Comparison of ENCODE assay signal across 19 cellular contexts in genomic region chr15:31079519-31079918, GRCh38. TPM values are rescaled to one million over a fixed set of nuclear protein-coding genes. Genes with fewer than 3 reads are reported as not detected.
DNase-seq lines count a peak whose midpoint lies in the region; ATAC-seq and TF ChIP-seq lines count a peak whose summit lies in the region.
"Had no signal": no experiment of that assay in that cellular context is flagged by ENCODE, and none has a peak within 500 bp of the region (broad histone marks: within the 10 kb centered on the region; RNA-seq: fewer than 3 reads in every experiment).

No MANE protein-coding gene starts in this region.

- ATAC-seq in lower lobe of right lung (peak; percentile 31 to 55), GM21717 (IDR thresholded peaks at IDR 0.05; ENCODE audit: unreplicated experiment) (no peak), GM21825 (IDR thresholded peaks at IDR 0.05; ENCODE audit: unreplicated experiment) (no peak)
- ATAC-seq: SK-N-SH treated with all-trans-retinoic acid at 6 μM for 48 hours had no signal

- H3K9me3 ChIP-seq in HUES64 (ENCODE audit: insufficient read depth, low read depth, low read length) (no peaks in the 10 kb centered on the region), endodermal cell (ENCODE audit: control insufficient read depth, low read length) (no peaks in the 10 kb centered on the region), lower lobe of right lung (no peaks in the 10 kb centered on the region)
- H3K9me3 ChIP-seq: colonic mucosa, transverse colon had no signal

- H3K4me3 Mint-ChIP-seq in endodermal cell = no peak overlapping the region
- H3K4me3 Mint-ChIP-seq: neural progenitor cell had no signal

- H3K27ac Mint-ChIP-seq in endodermal cell = no peak overlapping the region
- H3K27ac Mint-ChIP-seq: neural progenitor cell had no signal

- H3K36me3 ChIP-seq in HUES64 (ENCODE audit: insufficient read depth, low read length) (no peaks in the 10 kb centered on the region), endodermal cell (ENCODE audit: control insufficient read depth, insufficient read depth, low read length) (no peaks in the 10 kb centered on the region), lower lobe of right lung (no peaks in the 10 kb centered on the region)
- H3K36me3 ChIP-seq: colonic mucosa, neural progenitor cell, transverse colon had no signal

- H3K4me1 Mint-ChIP-seq in endodermal cell = peaks cover 17% of the 10 kb centered on the region

- H3K27ac ChIP-seq in HUES64 (ENCODE audit: low read depth, low read length) = peak overlapping the region; percentile 92; the same call in 1 of the 2 replicates
- no peak overlapping the region for H3K27ac ChIP-seq in endodermal cell (ENCODE audit: low read depth, low read length)
- no peak overlapping the region for H3K27ac ChIP-seq in lower lobe of right lung
- H3K27ac ChIP-seq: colonic mucosa, hepatocyte, neural progenitor cell, transverse colon had no signal

- H3K36me3 Mint-ChIP-seq in endodermal cell (ENCODE audit: low read depth) = no peaks in the 10 kb centered on the region
- H3K36me3 Mint-ChIP-seq: neural progenitor cell had no signal

- H3K4me3 ChIP-seq in HUES64 (ENCODE audit: low read length) (peak overlapping the region; percentile 38; the same call in 1 of the 2 replicates), endodermal cell (ENCODE audit: low read length) (no peak overlapping the region), lower lobe of right lung (no peak overlapping the region)
- H3K4me3 ChIP-seq: colonic mucosa, hepatocyte, K562, neural progenitor cell, transverse colon had no signal

- H3K4me1 ChIP-seq in HUES64 (ENCODE audit: insufficient read depth, low read length) = peaks cover 61% of the 10 kb centered on the region
- H3K4me1 ChIP-seq in endodermal cell (ENCODE audit: control insufficient read depth, insufficient read depth, low read length) = no peaks in the 10 kb centered on the region
- peaks cover 22% of the 10 kb centered on the region for H3K4me1 ChIP-seq in lower lobe of right lung

- intact Hi-C loops in lower lobe of right lung (cut with DNase I) = no loop called here

- DNase-seq in Daoy (ENCODE audit: low read depth) (peak; percentile 24), endodermal cell (peak; percentile 83), lower lobe of right lung (no peak), amygdala (lab: John Stamatoyannopoulos, UW) (no peak), SIG-M5 treated with dmso at 0.1 percent for 504 hours (lab: John Stamatoyannopoulos, UW; ENCODE audit: unreplicated experiment) (no peak)
- DNase-seq: activated T-cell treated with anti-CD3 and anti-CD28 coated beads, Interleukin-2, amount 50 U/mL, for 48 hours; colonic mucosa; GOT3; NCI-H1436; stimulated activated CD4-positive, alpha-beta T cell treated with anti-CD3 and anti-CD28 coated beads, Interleukin-4, amount 100 ng/mL, for 4 hours; transverse colon had no signal

- H3K9ac ChIP-seq in HUES64 (ENCODE audit: low read depth, low read length) (peak overlapping the region; percentile 42; the same call in 1 of the 2 replicates), endodermal cell (ENCODE audit: extremely low read depth, low read length, poor library complexity, severe bottlenecking) (no peak overlapping the region)
- H3K9ac ChIP-seq: neural progenitor cell had no signal

- TF ChIP-seq CTCF in endodermal cell (conservative IDR thresholded peaks at IDR 0.05) = no peak
- no peak for TF ChIP-seq CTCF in lower lobe of right lung (IDR thresholded peaks at IDR 0.05)

- H3K27me3 Mint-ChIP-seq in endodermal cell (ENCODE audit: insufficient read depth) = peaks cover 13% of the 10 kb centered on the region

- H3K27me3 ChIP-seq in HUES64 (ENCODE audit: insufficient read depth, low read length) (no peaks in the 10 kb centered on the region), endodermal cell (ENCODE audit: control insufficient read depth, insufficient read depth, low read length, poor library complexity, severe bottlenecking) (no peaks in the 10 kb centered on the region), lower lobe of right lung (ENCODE audit: low read depth) (no peaks in the 10 kb centered on the region)
- H3K27me3 ChIP-seq: colonic mucosa, hepatocyte, transverse colon had no signal

- WGBS in HUES64 = 46% methylated on average over 2 of the region's 2 CpGs
- 69 to 88% methylated on average over 1 to 2 of the region's 2 CpGs for WGBS in endodermal cell (ENCODE audit: insufficient coverage in 1 of 2, insufficient read length in 1 of 2), 2 experiments

- H3K9me3 Mint-ChIP-seq in endodermal cell = no peaks in the 10 kb centered on the region
- H3K9me3 Mint-ChIP-seq: neural progenitor cell had no signal

RNA-seq across cellular contexts. Expression of gene TRPM1, which starts 22.0 kb away (rescaled TPM):
- total RNA-seq in Daoy (2014; rRNA removed; shearing (Covaris generic)) = not detected in 2 replicates
- not detected for polyA plus RNA-seq in HUES64 (2013, experiment 1 of 2)
- 0.25 TPM for polyA plus RNA-seq in HUES64 (2013, experiment 2 of 2)
- total RNA-seq in endodermal cell (not detected), lower lobe of right lung (not detected)
- 0.28 TPM for polyA plus RNA-seq in endodermal cell (2013, experiment 1 of 2)
- not detected for polyA plus RNA-seq in endodermal cell (2013, experiment 2 of 2)
- total RNA-seq: colonic mucosa, hepatocyte, K562, NCI-H460, transverse colon had no signal
- polyA plus RNA-seq: hepatocyte had no signal

Comparison
In these comparisons a context has a peak if more than half of its experiments do, and no peak if none do; other contexts are left out.
1. DNase-seq: peak in Daoy (single experiment) and endodermal cell (single experiment); none in lower lobe of right lung (single experiment), amygdala (0 of 56) and SIG-M5 treated with dmso at 0.1 percent for 504 hours (single experiment).
2. ATAC-seq: peak in lower lobe of right lung (2 of 2); none in GM21717 (single experiment) and GM21825 (single experiment).